9 cellular contexts compared by ENCODE assay signal in genomic region chr9:136050266-136050705, GRCh38. TPM values are rescaled to one million over a fixed set of nuclear protein-coding genes. Genes with fewer than 3 reads are reported as not detected.
A peak's percentile ranks its signal among the peaks of the same experiment; 100 is the strongest.
DNase-seq lines count a peak whose midpoint lies in the region; ATAC-seq, FAIRE-seq and TF ChIP-seq lines count a peak whose summit lies in the region.
"Had no signal": no experiment of that assay in that cellular context is flagged by ENCODE, and none has a peak within 500 bp of the region (broad histone marks: within the 10 kb centered on the region; RNA-seq: fewer than 3 reads in every experiment).

No MANE protein-coding gene starts in this region.

- H2BK120ac ChIP-seq in H9 (ENCODE audit: low read depth, low read length, poor library complexity, severe bottlenecking): no peak overlapping the region

- no peak overlapping the region for H2BK15ac ChIP-seq in H9 (ENCODE audit: low read depth, low read length)

- H2AFZ ChIP-seq in H9 (ENCODE audit: low read length) (no peak overlapping the region), smooth muscle cell (ENCODE audit: low read depth) (no peak overlapping the region)

- H3K9me3 ChIP-seq in H9 (ENCODE audit: control insufficient read depth, low read depth, low read length) (no peaks in the 10 kb centered on the region), smooth muscle cell (replicated peaks; ENCODE audit: low read depth) (no peaks in the 10 kb centered on the region)

- H4K20me1 ChIP-seq in H9 (ENCODE audit: control insufficient read depth, insufficient read depth, insufficient read length) (no peaks in the 10 kb centered on the region), smooth muscle cell (ENCODE audit: low read depth) (peaks cover 96% of the 10 kb centered on the region)

- H4K8ac ChIP-seq in H9 (replicated peaks; ENCODE audit: insufficient read length, low read depth, low read length): no peak overlapping the region

- no peak overlapping the region for H2BK20ac ChIP-seq in H9 (ENCODE audit: low read depth, low read length, poor library complexity, severe bottlenecking)

- H3K18ac ChIP-seq in H9 (ENCODE audit: insufficient read length, low read depth, low read length): no peak overlapping the region

- H3K36me3 ChIP-seq in bronchial epithelial cell (ENCODE audit: control insufficient read depth, insufficient read depth, low read length) (peaks cover 33% of the 10 kb centered on the region), kidney epithelial cell (ENCODE audit: control insufficient read depth, insufficient read depth, low read length) (peaks cover 3% of the 10 kb centered on the region), smooth muscle cell (ENCODE audit: low read depth) (no peaks in the 10 kb centered on the region)

- H3K4me2 ChIP-seq in H9 (ENCODE audit: insufficient read depth, insufficient read length, low read length): peak overlapping the region; percentile 55
- H3K4me2 ChIP-seq in smooth muscle cell: peak overlapping the region; percentile 99

- no peak overlapping the region for H3T11ph ChIP-seq in H9 (ENCODE audit: low read length)

- no peak overlapping the region for H3K9ac ChIP-seq in H9 (ENCODE audit: extremely low read depth, insufficient read length, low read length)
- H3K9ac ChIP-seq in smooth muscle cell (ENCODE audit: low read depth): no peak overlapping the region

- H3K4me1 Mint-ChIP-seq in H9 (peaks cover 11 to 26% of the 10 kb centered on the region in 2 experiments), chondrocyte (ENCODE audit: low read depth) (peaks cover 39% of the 10 kb centered on the region)

- ATAC-seq in HG02678 (IDR thresholded peaks at IDR 0.05; ENCODE audit: unreplicated experiment) (no peak), HG03139 (IDR thresholded peaks at IDR 0.05; ENCODE audit: unreplicated experiment) (no peak)

- H3K79me1 ChIP-seq in H9 (ENCODE audit: insufficient read depth, low read depth, low read length, poor library complexity, severe bottlenecking): no peaks in the 10 kb centered on the region

- no peak overlapping the region for H3K27ac Mint-ChIP-seq in H9
- H3K27ac Mint-ChIP-seq in chondrocyte (ENCODE audit: unreplicated experiment): no peak overlapping the region

- H3K27ac ChIP-seq in H9 (ENCODE audit: insufficient read length, low read depth, low read length) (no peak overlapping the region), smooth muscle cell (ENCODE audit: low read depth) (no peak overlapping the region)

- H3K4me3 ChIP-seq in bronchial epithelial cell (ENCODE audit: low read depth, low read length): peak overlapping the region; percentile 38
- H3K4me3 ChIP-seq in kidney epithelial cell (ENCODE audit: low read depth, low read length): peak overlapping the region; percentile 55
- peak overlapping the region; percentile 84 for H3K4me3 ChIP-seq in smooth muscle cell

- H2BK5ac ChIP-seq in H9 (ENCODE audit: insufficient read length, low read length): no peak overlapping the region

- H3K4ac ChIP-seq in H9 (ENCODE audit: low read depth, low read length): no peak overlapping the region

- no peaks in the 10 kb centered on the region for H3K4me1 ChIP-seq in H9 (ENCODE audit: insufficient read depth, low read length)
- peaks cover 16% of the 10 kb centered on the region for H3K4me1 ChIP-seq in smooth muscle cell (ENCODE audit: low read depth)

- no peak overlapping the region for H4K91ac ChIP-seq in H9 (ENCODE audit: insufficient read length, low read depth, low read length)

- H3F3A ChIP-seq in smooth muscle cell (ENCODE audit: low read depth): peaks cover 6% of the 10 kb centered on the region

- H3K23me2 ChIP-seq in H9 (ENCODE audit: insufficient read length, low read depth, low read length, poor library complexity, severe bottlenecking): peaks cover 7% of the 10 kb centered on the region

- H3K9me3 Mint-ChIP-seq in H9: no peaks in the 10 kb centered on the region
- H3K9me3 Mint-ChIP-seq in chondrocyte (ENCODE audit: low read depth): no peaks in the 10 kb centered on the region

- H3K27me3 ChIP-seq in H9 (ENCODE audit: insufficient read depth, low read length) (no peaks in the 10 kb centered on the region), bronchial epithelial cell (ENCODE audit: control insufficient read depth, insufficient read depth, low read length) (no peaks in the 10 kb centered on the region), kidney epithelial cell (ENCODE audit: control insufficient read depth, insufficient read depth, low read length) (no peaks in the 10 kb centered on the region), smooth muscle cell (ENCODE audit: low read depth) (no peaks in the 10 kb centered on the region)

- H3K4me3 Mint-ChIP-seq in H9 (peak overlapping the region; percentile 54 to 65), chondrocyte (ENCODE audit: unreplicated experiment) (no peak overlapping the region)

- FAIRE-seq in bronchial epithelial cell (lab: Jason Lieb, UNC): no peak

- H3K23ac ChIP-seq in H9 (ENCODE audit: insufficient read length, low read depth, low read length): no peak overlapping the region

- no peak overlapping the region for H2AK5ac ChIP-seq in H9 (ENCODE audit: insufficient read length, low read length)

- TF ChIP-seq CTCF in H9 (conservative IDR thresholded peaks at IDR 0.05) (no peak), bronchial epithelial cell (IDR thresholded peaks at IDR 0.05; ENCODE audit: insufficient read depth, low read length, severe bottlenecking) (no peak), kidney epithelial cell (IDR thresholded peaks at IDR 0.05; ENCODE audit: insufficient read depth, low read length, poor library complexity, severe bottlenecking) (no peak), smooth muscle cell (IDR thresholded peaks at IDR 0.05; ENCODE audit: borderline replicate concordance, insufficient read depth, poor library complexity, severe bottlenecking) (no peak), chondrocyte (IDR thresholded peaks at IDR 0.05) (no peak)

- peak; percentile 54 for DNase-seq in H9
- DNase-seq in bronchial epithelial cell (ENCODE audit: low read depth): no peak
- DNase-seq in kidney epithelial cell (ENCODE audit: low read depth): no peak
- no peak for DNase-seq in smooth muscle cell (lab: John Stamatoyannopoulos, UW; ENCODE audit: unreplicated experiment)
- no peak for DNase-seq in A172 (ENCODE audit: low spot score)
- no peak for DNase-seq in chondrocyte (ENCODE audit: low spot score)
- DNase-seq: amniotic stem cell had no signal

- H3K36me3 Mint-ChIP-seq in H9 (ENCODE audit: insufficient read depth in 1 of 3, low read depth in 3 of 3) (peaks cover 0 to 11% (median 0%) of the 10 kb centered on the region in 3 experiments; a peak in 2 of 7 replicates), chondrocyte (ENCODE audit: low read depth) (no peaks in the 10 kb centered on the region)

- H2BK12ac ChIP-seq in H9 (ENCODE audit: insufficient read length, low read depth, low read length): no peak overlapping the region

- H3K27me3 Mint-ChIP-seq in H9 (ENCODE audit: low read depth): no peaks in the 10 kb centered on the region
- no peaks in the 10 kb centered on the region for H3K27me3 Mint-ChIP-seq in chondrocyte (ENCODE audit: low read depth)

- H3K79me2 ChIP-seq in H9 (ENCODE audit: insufficient read depth, low read length): no peaks in the 10 kb centered on the region
- H3K79me2 ChIP-seq in smooth muscle cell (ENCODE audit: low read depth): peaks cover 60% of the 10 kb centered on the region

- no CpG with 5 or more reads among the region's 36 CpGs for WGBS in H9 (ENCODE audit: extremely low coverage, insufficient read length, low lambda C conversion rate)
- 78% methylated on average over 29 of the region's 36 CpGs for WGBS in smooth muscle cell (ENCODE audit: low lambda C conversion rate)

- H3K56ac ChIP-seq in H9 (ENCODE audit: insufficient read length, low read depth, low read length): no peak overlapping the region

- H3K14ac ChIP-seq in H9 (ENCODE audit: insufficient read depth, low read length): 0 out of 2 replicates have a peak overlapping the region, but pooled peaks have one; percentile 19

- no peak overlapping the region for H4K5ac ChIP-seq in H9 (ENCODE audit: insufficient read length, low read depth, low read length)

RNA-seq across cellular contexts. Expression of gene NACC2, which starts 44.8 kb away (rescaled TPM):
- 11.5 TPM in 2 replicates for total RNA-seq in H9 (2021)
- 7.6 and 14.0 TPM in 2 replicates for total RNA-seq in bronchial epithelial cell
- 26.0 and 26.6 TPM in 2 replicates for total RNA-seq in kidney epithelial cell
- 6.9 and 8.8 TPM in 2 replicates for total RNA-seq in smooth muscle cell
- polyA plus RNA-seq in smooth muscle cell: 5.4 and 6.7 TPM in 2 replicates
- 34.2 and 41.6 TPM in 2 replicates for total RNA-seq in A172 (2014; rRNA removed; shearing (Covaris generic))
- 42.6 to 52.4 TPM (median 51.0 TPM) in 3 replicates for total RNA-seq in chondrocyte
